In genomic region chr16:17469011-17469741, GRCh38 we compare ENCODE assay signal across 8 cellular contexts. TPM values are rescaled to one million over a fixed set of nuclear protein-coding genes. Genes with fewer than 3 reads are reported as not detected.
A peak's percentile ranks its signal among the peaks of the same experiment; 100 is the strongest.
DNase-seq lines count a peak whose midpoint lies in the region; ATAC-seq and TF ChIP-seq lines count a peak whose summit lies in the region.

No MANE protein-coding gene starts in this region.

- H3K27ac Mint-ChIP-seq in effector memory CD8-positive, alpha-beta T cell: peak overlapping the region; percentile 76 to 85
- H3K27ac Mint-ChIP-seq in nephron progenitor cell: no peak overlapping the region

- H3K4me1 Mint-ChIP-seq in effector memory CD8-positive, alpha-beta T cell (ENCODE audit: low read depth in 2 of 2): peaks cover 35 to 48% of the 10 kb centered on the region in 2 donors
- peaks cover 58% of the 10 kb centered on the region for H3K4me1 Mint-ChIP-seq in nephron progenitor cell

- TF ChIP-seq CTCF in KMS-11 (conservative IDR thresholded peaks at IDR 0.05; ENCODE audit: low read depth, low read length) (no peak), nephron progenitor cell (IDR thresholded peaks at IDR 0.05) (no peak)

- H3K9me3 ChIP-seq in BLaER1 treated with 17β-estradiol and CSF1 and Interleukin-3, amounts not matched to agents 10 nM and 100 nM (replicated peaks in 1 of 11): no peaks in the 10 kb centered on the region

- no peak for ATAC-seq in effector memory CD8-positive, alpha-beta T cell (replicated peaks)
- no peak for ATAC-seq in HG02938 (IDR thresholded peaks at IDR 0.05; ENCODE audit: unreplicated experiment)
- no peak for ATAC-seq in HG02885 (IDR thresholded peaks at IDR 0.05; ENCODE audit: poor library complexity, unreplicated experiment)

- H3K27me3 ChIP-seq in BLaER1 treated with 17β-estradiol and CSF1 and Interleukin-3, amounts not matched to agents 10 nM and 100 nM: peaks cover 0 to 12% (median 0%) of the 10 kb centered on the region in 11 experiments; a peak in 3 of 22 replicates
- no peaks in the 10 kb centered on the region for H3K27me3 ChIP-seq in KMS-11 (ENCODE audit: insufficient read depth, low read depth)

- H3K27me3 Mint-ChIP-seq in effector memory CD8-positive, alpha-beta T cell: no peaks in the 10 kb centered on the region
- H3K27me3 Mint-ChIP-seq in nephron progenitor cell (ENCODE audit: low read depth, poor library complexity): peaks cover 23% of the 10 kb centered on the region

- peaks cover 52 to 75% (median 73%) of the 10 kb centered on the region in 10 experiments for H3K4me1 ChIP-seq in BLaER1 treated with 17β-estradiol and CSF1 and Interleukin-3, amounts not matched to agents 10 nM and 100 nM
- H3K4me1 ChIP-seq in KMS-11 (ENCODE audit: low read depth, poor library complexity, severe bottlenecking): peaks cover 27% of the 10 kb centered on the region

- peak overlapping the region in 10 of 11 experiments; percentile 60 to 94 (median 90); a peak in 19 of 22 replicates for H3K27ac ChIP-seq in BLaER1 treated with 17β-estradiol and CSF1 and Interleukin-3, amounts not matched to agents 10 nM and 100 nM
- 0 out of 2 replicates have a peak overlapping the region, but pooled peaks have one; percentile 12 for H3K27ac ChIP-seq in KMS-11

- peak overlapping the region; percentile 47; the same call in 1 of the 2 replicates for H2AFZ ChIP-seq in KMS-11 (ENCODE audit: low read depth)

- H3K36me3 ChIP-seq in BLaER1 treated with 17β-estradiol and CSF1 and Interleukin-3, amounts not matched to agents 10 nM and 100 nM: peaks cover 0 to 35% (median 5%) of the 10 kb centered on the region in 11 experiments; a peak in 11 of 22 replicates
- H3K36me3 ChIP-seq in KMS-11 (ENCODE audit: insufficient read depth): no peaks in the 10 kb centered on the region

- no peak for DNase-seq in effector memory CD8-positive, alpha-beta T cell
- DNase-seq in nephron progenitor cell (no peak), AML-193 (lab: John Stamatoyannopoulos, UW) (no peak), cerebellum (ENCODE audit: low spot score) (no peak)

- peaks cover 25% of the 10 kb centered on the region for H3K36me3 Mint-ChIP-seq in effector memory CD8-positive, alpha-beta T cell (ENCODE audit: insufficient read depth)
- peaks cover 4% of the 10 kb centered on the region for H3K36me3 Mint-ChIP-seq in nephron progenitor cell (ENCODE audit: low read depth)

- no peaks in the 10 kb centered on the region for H3K9me3 Mint-ChIP-seq in effector memory CD8-positive, alpha-beta T cell
- H3K9me3 Mint-ChIP-seq in nephron progenitor cell: no peaks in the 10 kb centered on the region

- H3K4me3 Mint-ChIP-seq in effector memory CD8-positive, alpha-beta T cell: peak overlapping the region; percentile 81 to 87
- H3K4me3 Mint-ChIP-seq in nephron progenitor cell: peak overlapping the region; percentile 92

- peaks cover 0 to 52% (median 33%) of the 10 kb centered on the region in 11 experiments; a peak in 15 of 22 replicates for H4K20me1 ChIP-seq in BLaER1 treated with 17β-estradiol and CSF1 and Interleukin-3, amounts not matched to agents 10 nM and 100 nM
- H4K20me1 ChIP-seq in KMS-11 (ENCODE audit: insufficient read depth): no peaks in the 10 kb centered on the region

- peak overlapping the region; percentile 80 to 96 (median 90); a peak in 21 of 22 replicates for H3K9ac ChIP-seq in BLaER1 treated with 17β-estradiol and CSF1 and Interleukin-3, amounts not matched to agents 10 nM and 100 nM
- H3K9ac ChIP-seq in KMS-11: peak overlapping the region; percentile 54; the same call in 1 of the 2 replicates

- H3K4me3 ChIP-seq in BLaER1 treated with 17β-estradiol and CSF1 and Interleukin-3, amounts not matched to agents 10 nM and 100 nM: peak overlapping the region; percentile 86 to 99 (median 95)
- H3K4me3 ChIP-seq in KMS-11 (IDR thresholded peaks at IDR 0.05; ENCODE audit: insufficient read depth, low read depth, low read length): no peak overlapping the region

- H3K79me2 ChIP-seq in KMS-11 (ENCODE audit: insufficient read depth, low read depth): peaks cover 50% of the 10 kb centered on the region

- peak overlapping the region; percentile 89 to 100 (median 96) for H3K4me2 ChIP-seq in BLaER1 treated with 17β-estradiol and CSF1 and Interleukin-3, amounts not matched to agents 10 nM and 100 nM
- H3K4me2 ChIP-seq in KMS-11: peak overlapping the region; percentile 98

RNA-seq across cellular contexts. Expression of gene XYLT1, which starts 1.6 kb away (rescaled TPM):
- 42.9 TPM for total RNA-seq in cerebellum
